8 cellular contexts compared by ENCODE assay signal in the genomic region with DNA sequence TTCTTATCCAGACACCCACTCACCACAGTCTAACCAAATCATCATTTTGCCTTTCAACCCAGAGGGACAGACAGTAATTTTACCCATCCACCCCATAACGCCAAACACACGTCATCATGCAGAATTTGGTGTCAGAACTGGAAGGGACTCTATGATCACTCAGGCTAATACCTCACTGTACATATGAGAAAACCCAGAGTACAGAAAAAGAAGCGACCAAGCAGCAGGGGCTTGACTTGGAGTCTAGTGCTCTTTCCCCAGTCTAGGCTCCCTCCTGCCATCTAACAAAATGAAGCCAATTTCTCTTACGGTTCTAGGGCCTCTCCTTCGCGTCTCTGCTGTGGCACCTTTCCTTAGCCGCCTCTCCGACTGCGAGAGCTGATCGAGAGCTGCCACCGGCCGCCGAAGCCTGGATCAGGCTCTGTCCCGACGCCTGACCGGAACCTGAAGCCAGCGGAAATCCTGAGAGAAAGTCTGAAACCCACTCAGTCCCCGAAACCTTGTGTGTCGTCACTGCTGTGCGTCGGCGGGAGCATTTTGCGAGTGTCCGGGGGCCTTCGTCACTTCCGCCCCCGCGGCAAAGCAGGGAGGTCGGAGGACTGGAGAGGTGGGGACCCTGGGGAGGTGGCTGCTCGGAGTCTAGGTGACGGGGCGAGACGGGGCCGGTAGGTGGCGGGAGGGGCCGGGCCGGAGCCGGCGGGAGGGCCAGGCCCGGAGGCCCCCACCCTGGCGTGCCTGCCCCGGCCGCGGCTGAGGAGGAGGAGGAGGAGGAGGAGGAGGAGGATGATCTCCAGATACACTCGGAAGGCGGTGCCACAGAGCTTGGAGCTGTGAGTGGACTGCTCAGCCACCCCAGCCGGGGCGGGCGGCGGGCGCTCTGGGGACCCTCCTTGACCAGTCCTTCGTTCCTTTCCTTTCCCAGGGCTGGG.
DNase-seq lines count a peak whose midpoint lies in the region; ATAC-seq and TF ChIP-seq lines count a peak whose summit lies in the region.

Gene ECD, minus strand, starts transcription at position 452 of the 929 bp plus-strand sequence. CDS start 4,071 bp downstream, outside the sequence.
Gene FAM149B1, plus strand, starts transcription at position 563 of the 929 bp plus-strand sequence. Its CDS starts 221 bp downstream, at position 784.

- ATAC-seq in GM18909 (IDR thresholded peaks at IDR 0.05; ENCODE audit: poor library complexity, unreplicated experiment): peak; percentile 93
- ATAC-seq in HG03196 (IDR thresholded peaks at IDR 0.05; ENCODE audit: unreplicated experiment): peak; percentile 93
- ATAC-seq in central memory CD8-positive, alpha-beta T cell (replicated peaks; ENCODE audit: extremely low read depth, poor library complexity, severe bottlenecking): peak; percentile 92

- peak within 1 kb of the TSS; percentile 100 for H3K27ac Mint-ChIP-seq in central memory CD8-positive, alpha-beta T cell (ENCODE audit: low read depth)

- H3K9me3 Mint-ChIP-seq in central memory CD8-positive, alpha-beta T cell: no peaks in the 10 kb centered on the region

- TF ChIP-seq CTCF in AG09309 (IDR thresholded peaks at IDR 0.05; ENCODE audit: control insufficient read depth, insufficient read depth, low read depth, low read length, missing control alignments): no peak

- DNase-seq in AG09309 (ENCODE audit: low read depth) (peak; percentile 61), NCI-H446 (lab: John Stamatoyannopoulos, UW) (peak; percentile 77 to 86), iris pigment epithelial cell (ENCODE audit: low read depth) (peak; percentile 95)
- DNase-seq in activated CD4-positive, CD25-positive, alpha-beta regulatory T cell treated with anti-CD3 and anti-CD28 coated beads, Interleukin-2, amount 50 U/mL, for 16 hours (ENCODE audit: low read depth, low spot score): peak; percentile 91
- DNase-seq in central memory CD8-positive, alpha-beta T cell (ENCODE audit: low spot score in 2 of 2): peak; percentile 80 to 90
- DNase-seq in stimulated activated CD4-positive, alpha-beta T cell treated with anti-CD3 and anti-CD28 coated beads, Interleukin-12 subunit alpha, Interleukin-12 subunit beta, amount 100 ng/mL, for 24 hours (ENCODE audit: low read depth in 2 of 2): peak; percentile 89 to 91

- H3K27me3 Mint-ChIP-seq in central memory CD8-positive, alpha-beta T cell: no peaks in the 10 kb centered on the region

- peak within 1 kb of the TSS; percentile 93 for H3K4me3 Mint-ChIP-seq in central memory CD8-positive, alpha-beta T cell

- H3K4me3 ChIP-seq in AG09309 (ENCODE audit: control insufficient read depth, low read depth, low read length): peak within 1 kb of the TSS; percentile 63

- peaks cover 39% of the 10 kb centered on the region for H3K4me1 Mint-ChIP-seq in central memory CD8-positive, alpha-beta T cell

- H3K36me3 Mint-ChIP-seq in central memory CD8-positive, alpha-beta T cell (ENCODE audit: insufficient read depth): peaks cover 27% of the 10 kb centered on the region

Comparison
In these comparisons a context has a peak if more than half of its experiments do, and no peak if none do; other contexts are left out.
1. Peak in every context shown above with its lines: DNase-seq, ATAC-seq and H3K4me3 ChIP-seq.